23 cellular contexts compared by ENCODE assay signal in the genomic region with DNA sequence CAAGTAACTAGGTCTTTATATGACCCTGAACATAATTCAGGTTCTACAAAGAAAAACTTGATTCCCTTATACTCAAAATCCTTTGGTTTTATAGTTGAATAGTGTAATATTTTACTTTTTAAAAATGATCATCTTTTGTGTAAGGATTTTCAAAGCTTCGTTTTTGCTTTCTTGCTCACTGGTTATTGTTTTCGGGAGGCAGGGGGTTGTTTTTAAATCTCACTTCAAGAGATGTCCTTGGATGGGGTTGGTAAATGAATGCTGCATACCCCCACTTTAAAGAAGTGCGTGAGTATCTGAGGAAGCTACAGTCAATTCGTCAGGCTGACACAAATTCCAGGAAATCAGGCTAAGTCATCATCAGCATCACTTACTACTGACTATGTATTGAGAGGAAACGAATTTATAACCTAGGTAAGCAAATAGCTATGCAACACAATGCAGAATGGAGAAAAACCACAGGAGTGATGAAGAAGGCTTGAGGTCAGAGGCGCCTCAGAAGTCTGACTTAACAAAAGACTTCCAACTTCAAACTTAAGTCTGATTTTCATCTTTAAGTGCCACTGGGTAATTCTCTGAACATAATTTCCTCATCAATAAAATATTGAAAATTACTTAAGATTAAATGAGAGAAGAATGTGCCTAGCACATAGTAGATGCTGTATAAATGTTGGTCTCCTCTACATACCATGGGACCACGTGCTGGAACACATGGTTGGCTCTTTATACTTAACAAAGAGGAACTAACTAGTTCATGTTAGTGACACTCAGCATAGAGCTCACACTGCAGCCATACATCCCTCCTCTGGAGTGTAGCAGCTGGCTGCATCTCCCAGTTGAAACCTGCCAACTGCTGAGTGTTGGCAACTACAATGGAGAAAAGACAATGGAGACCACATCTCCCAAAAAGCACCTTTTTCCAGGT.
DNase-seq lines count a peak whose midpoint lies in the region; ATAC-seq and TF ChIP-seq lines count a peak whose summit lies in the region.
"Had no signal": no experiment of that assay in that cellular context is flagged by ENCODE, and none has a peak within 500 bp of the region (broad histone marks: within the 10 kb centered on the region; RNA-seq: fewer than 3 reads in every experiment).

No MANE protein-coding gene starts in this region.

- H3K9me3 Mint-ChIP-seq in activated T-cell treated with anti-CD3 and anti-CD28 coated beads, Interleukin-2, amount 50 U/mL, for 4 hours = no peaks in the 10 kb centered on the region
- no peaks in the 10 kb centered on the region for H3K9me3 Mint-ChIP-seq in T-helper 2 cell treated with Interferon-gamma antibody and Interleukin-4, amounts not matched to agents 5 μg/mL and 100 μg/mL, for 36 hours
- H3K9me3 Mint-ChIP-seq: CD4-positive, alpha-beta T cell; dendritic cell treated with granulocyte-macrophage colony-stimulating factor and Interleukin-4, amounts not matched to agents 40 ng/mL and 50 ng/mL, for 4 days; stimulated activated naive B cell treated with anti-CD40 and anti-IgM and Interleukin-4, amounts not matched to agents 10 μg/mL and 1 μg/mL and 100 μg/mL, for 72 hours had no signal

- no peak for DNase-seq in activated T-cell treated with anti-CD3 and anti-CD28 coated beads, Interleukin-2, amount 50 U/mL, for 4 hours
- DNase-seq in activated T-cell treated with anti-CD3 and anti-CD28 coated beads, Interleukin-2, amount 50 U/mL, for 48 hours = no peak
- peak; percentile 16 to 33 for DNase-seq in Kasumi-1 (lab: John Stamatoyannopoulos, UW)
- DNase-seq in T-helper 2 cell treated with Interferon-gamma antibody and Interleukin-4, amounts not matched to agents 5 μg/mL and 100 μg/mL, for 36 hours (ENCODE audit: low spot score) = no peak
- peak; percentile 5 for DNase-seq in osteoblast (ENCODE audit: insufficient read length, low spot score, missing footprints)
- no peak for DNase-seq in NCI-H2107 (lab: John Stamatoyannopoulos, UW)
- DNase-seq in DMS79 treated with DMSO at 0.1 percent for 48 hours (lab: John Stamatoyannopoulos, UW) = no peak
- DNase-seq: activated effector memory CD4-positive, alpha-beta T cell treated with anti-CD3 and anti-CD28 coated beads, Interleukin-2, amount 50 U/mL, for 16 hours; CD4-positive, alpha-beta T cell; glutamatergic neuron; kidney glomerular epithelial cell; NCI-H1092; NCI-H187 treated with DMSO at 0.1 percent for 48 hours; NCI-H345; NCI-H82; psoas muscle; SIG-M5; stimulated activated naive B cell treated with anti-CD40 and anti-IgM and Interleukin-4, amounts not matched to agents 10 μg/mL and 1 μg/mL and 100 μg/mL, for 72 hours had no signal

- TF ChIP-seq CTCF in osteoblast (IDR thresholded peaks at IDR 0.05; ENCODE audit: extremely low read depth, low read depth, low read length) = no peak

- no peaks in the 10 kb centered on the region for H3K36me3 ChIP-seq in osteoblast (ENCODE audit: insufficient read depth, low read length)
- H3K36me3 ChIP-seq: cardiac muscle cell, thoracic aorta had no signal

- H3K4me2 ChIP-seq in osteoblast (ENCODE audit: insufficient read depth, low read length) = no peak overlapping the region

- no peaks in the 10 kb centered on the region for H4K20me1 ChIP-seq in osteoblast (ENCODE audit: insufficient read depth, low read length)

- H3K4me3 Mint-ChIP-seq in activated T-cell treated with anti-CD3 and anti-CD28 coated beads, Interleukin-2, amount 50 U/mL, for 4 hours = no peak overlapping the region
- H3K4me3 Mint-ChIP-seq in T-helper 2 cell treated with Interferon-gamma antibody and Interleukin-4, amounts not matched to agents 5 μg/mL and 100 μg/mL, for 36 hours = peak overlapping the region; percentile 45
- H3K4me3 Mint-ChIP-seq: CD4-positive, alpha-beta T cell; dendritic cell treated with granulocyte-macrophage colony-stimulating factor and Interleukin-4, amounts not matched to agents 40 ng/mL and 50 ng/mL, for 4 days; stimulated activated naive B cell treated with anti-CD40 and anti-IgM and Interleukin-4, amounts not matched to agents 10 μg/mL and 1 μg/mL and 100 μg/mL, for 72 hours had no signal

- no peaks in the 10 kb centered on the region for H3K4me1 ChIP-seq in osteoblast (ENCODE audit: insufficient read depth, low read length)
- H3K4me1 ChIP-seq: psoas muscle had no signal

- peaks cover 19% of the 10 kb centered on the region for H3K27me3 Mint-ChIP-seq in activated T-cell treated with anti-CD3 and anti-CD28 coated beads, Interleukin-2, amount 50 U/mL, for 4 hours (ENCODE audit: low read depth)
- H3K27me3 Mint-ChIP-seq in T-helper 2 cell treated with Interferon-gamma antibody and Interleukin-4, amounts not matched to agents 5 μg/mL and 100 μg/mL, for 36 hours (ENCODE audit: low read depth) = peaks cover 7% of the 10 kb centered on the region
- H3K27me3 Mint-ChIP-seq: dendritic cell treated with granulocyte-macrophage colony-stimulating factor and Interleukin-4, amounts not matched to agents 40 ng/mL and 50 ng/mL, for 4 days had no signal

- H3K4me1 Mint-ChIP-seq in activated T-cell treated with anti-CD3 and anti-CD28 coated beads, Interleukin-2, amount 50 U/mL, for 4 hours (ENCODE audit: low read depth) = peaks cover 3% of the 10 kb centered on the region
- peaks cover 13% of the 10 kb centered on the region for H3K4me1 Mint-ChIP-seq in T-helper 2 cell treated with Interferon-gamma antibody and Interleukin-4, amounts not matched to agents 5 μg/mL and 100 μg/mL, for 36 hours (ENCODE audit: low read depth)
- H3K4me1 Mint-ChIP-seq: stimulated activated naive B cell treated with anti-CD40 and anti-IgM and Interleukin-4, amounts not matched to agents 10 μg/mL and 1 μg/mL and 100 μg/mL, for 72 hours had no signal

- no peak overlapping the region for H3K27ac ChIP-seq in osteoblast (ENCODE audit: low read depth, low read length)
- H3K27ac ChIP-seq: cardiac muscle cell, psoas muscle, thoracic aorta, VCaP had no signal

- H3K79me2 ChIP-seq in osteoblast (ENCODE audit: insufficient read depth, low read length) = no peaks in the 10 kb centered on the region

- H3K27ac Mint-ChIP-seq in T-helper 2 cell treated with Interferon-gamma antibody and Interleukin-4, amounts not matched to agents 5 μg/mL and 100 μg/mL, for 36 hours = peak overlapping the region; percentile 47
- H3K27ac Mint-ChIP-seq: CD4-positive, alpha-beta T cell; dendritic cell treated with granulocyte-macrophage colony-stimulating factor and Interleukin-4, amounts not matched to agents 40 ng/mL and 50 ng/mL, for 4 days; stimulated activated naive B cell treated with anti-CD40 and anti-IgM and Interleukin-4, amounts not matched to agents 10 μg/mL and 1 μg/mL and 100 μg/mL, for 72 hours had no signal

- H3K27me3 ChIP-seq in osteoblast (ENCODE audit: insufficient read depth, low read length) = peaks cover 2% of the 10 kb centered on the region
- H3K27me3 ChIP-seq: cardiac muscle cell had no signal

- no peak overlapping the region for H3K4me3 ChIP-seq in osteoblast (ENCODE audit: insufficient read depth, low read length)
- H3K4me3 ChIP-seq: cardiac muscle cell, lung, psoas muscle, thoracic aorta had no signal

- no peaks in the 10 kb centered on the region for H3K36me3 Mint-ChIP-seq in activated T-cell treated with anti-CD3 and anti-CD28 coated beads, Interleukin-2, amount 50 U/mL, for 4 hours (ENCODE audit: insufficient read depth)
- H3K36me3 Mint-ChIP-seq in T-helper 2 cell treated with Interferon-gamma antibody and Interleukin-4, amounts not matched to agents 5 μg/mL and 100 μg/mL, for 36 hours (ENCODE audit: low read depth) = no peaks in the 10 kb centered on the region
- H3K36me3 Mint-ChIP-seq: stimulated activated naive B cell treated with anti-CD40 and anti-IgM and Interleukin-4, amounts not matched to agents 10 μg/mL and 1 μg/mL and 100 μg/mL, for 72 hours had no signal

- no peaks in the 10 kb centered on the region for H3K9me3 ChIP-seq in osteoblast (ENCODE audit: low read depth, low read length)
- H3K9me3 ChIP-seq: psoas muscle, thoracic aorta had no signal

- peak; percentile 72 to 93 for ATAC-seq in activated T-cell treated with anti-CD3 and anti-CD28 coated beads, Interleukin-2, amount 50 U/mL, for 4 hours
- ATAC-seq: psoas muscle had no signal

- H2AFZ ChIP-seq in osteoblast (ENCODE audit: low read length) = no peak overlapping the region

Comparison
In these comparisons a context has a peak if more than half of its experiments do, and no peak if none do; other contexts are left out.
1. DNase-seq: peak in Kasumi-1 (2 of 2) and osteoblast (single experiment); none in activated T-cell treated with anti-CD3 and anti-CD28 coated beads, Interleukin-2, amount 50 U/mL, for 4 hours (single experiment), activated T-cell treated with anti-CD3 and anti-CD28 coated beads, Interleukin-2, amount 50 U/mL, for 48 hours (0 of 2), T-helper 2 cell treated with Interferon-gamma antibody and Interleukin-4, amounts not matched to agents 5 μg/mL and 100 μg/mL, for 36 hours (single experiment), NCI-H2107 (single experiment) and DMS79 treated with DMSO at 0.1 percent for 48 hours (single experiment).